ENCODE assay signal across 8 cellular contexts in the genomic region with DNA sequence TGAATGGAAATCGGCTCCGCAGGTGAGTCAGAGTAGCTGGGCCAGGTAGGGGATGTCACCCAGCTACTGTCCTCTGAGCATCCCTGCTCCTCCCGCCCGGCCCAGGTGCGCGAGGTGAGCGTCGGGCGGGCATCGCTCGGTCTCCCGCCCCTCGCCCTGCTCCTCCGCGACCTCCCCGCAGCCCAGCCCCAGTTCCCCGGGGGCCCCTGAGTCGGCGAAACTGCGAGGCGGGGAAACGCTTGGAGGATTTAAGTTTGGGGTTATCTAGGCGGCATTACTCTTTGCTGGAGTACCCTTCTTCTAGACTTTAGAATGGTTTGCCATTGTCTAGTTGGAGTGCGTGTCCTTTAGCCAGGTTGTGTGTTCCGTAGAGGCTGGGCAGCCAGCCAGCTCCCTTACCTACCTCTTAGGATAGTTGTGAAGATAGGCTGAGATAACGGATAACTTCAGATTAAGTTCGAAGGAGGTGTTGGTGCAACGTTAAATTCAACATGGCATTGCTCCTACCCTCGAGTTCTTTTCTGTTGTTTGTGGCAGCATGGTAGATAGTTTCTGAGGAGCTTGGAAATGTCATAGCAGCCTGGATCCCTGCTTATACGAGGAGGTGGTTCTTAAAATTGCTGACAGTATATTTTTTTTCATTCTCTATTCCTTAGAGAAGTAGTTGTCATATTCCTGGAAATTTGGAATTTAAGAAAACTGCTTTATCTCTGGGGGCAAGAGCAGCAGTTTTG. TPM values are rescaled to one million over a fixed set of nuclear protein-coding genes. Genes with fewer than 3 reads are reported as not detected.
DNase-seq lines count a peak whose midpoint lies in the region; ATAC-seq and TF ChIP-seq lines count a peak whose summit lies in the region.

No MANE protein-coding gene starts in this region.

- H3K9me2 ChIP-seq in PC-9 (ENCODE audit: insufficient read depth) = no peaks in the 10 kb centered on the region

- H4K20me1 ChIP-seq in PC-9 (ENCODE audit: insufficient read depth) = peaks cover 26% of the 10 kb centered on the region

- H3K27me3 Mint-ChIP-seq in activated T-cell treated with anti-CD3 and anti-CD28 coated beads, Interleukin-2, amount 50 U/mL, for 24 hours = no peaks in the 10 kb centered on the region
- no peaks in the 10 kb centered on the region for H3K27me3 Mint-ChIP-seq in mesothelial cell of epicardium (ENCODE audit: low read depth)

- CTCF ChIA-PET in PC-9 (lab: Charles Lee) = interaction anchor here (0.5 kb wide), 1 partner anchor 90 kb away, joined by 16 read pairs; no protein-coding TSS in a partner anchor

- H3K4me1 ChIP-seq in PC-9 (replicated peaks; ENCODE audit: insufficient read depth) = peaks cover 30% of the 10 kb centered on the region

- BruUV-seq in PC-9 (replicated peaks; lab: Mats Ljungman, UMichigan) = TSS peak; percentile 48

- intact Hi-C loops in PC-9 (cut with micrococcal nuclease; ENCODE audit: unreplicated experiment) = loop anchor here (1.0 to 2.0 kb wide), 2 partner anchors 49 to 157 kb away; a partner anchor contains a TSS

- POLR2A ChIA-PET in PC-9 (lab: Charles Lee; ENCODE audit: unreplicated experiment) = interaction anchor here (0.5 to 0.9 kb wide), 2 partner anchors 43 to 82 kb away, joined by 5 to 9 read pairs; no protein-coding TSS in a partner anchor

- peaks cover 60% of the 10 kb centered on the region for H3K79me2 ChIP-seq in PC-9 (ENCODE audit: low read depth)

- TF ChIP-seq CTCF in PC-9 (conservative IDR thresholded peaks at IDR 0.05) (no peak), mesothelial cell of epicardium (IDR thresholded peaks at IDR 0.05; ENCODE audit: unreplicated experiment) (no peak)

- H3K27me3 ChIP-seq in PC-9 (ENCODE audit: insufficient read depth, low read depth) = no peaks in the 10 kb centered on the region

- H3K36me3 Mint-ChIP-seq in activated T-cell treated with anti-CD3 and anti-CD28 coated beads, Interleukin-2, amount 50 U/mL, for 24 hours (ENCODE audit: low read depth) = peaks cover 20% of the 10 kb centered on the region
- H3K36me3 Mint-ChIP-seq in mesothelial cell of epicardium = no peaks in the 10 kb centered on the region

- H3K4me3 Mint-ChIP-seq in activated T-cell treated with anti-CD3 and anti-CD28 coated beads, Interleukin-2, amount 50 U/mL, for 24 hours = peak overlapping the region; percentile 90
- peak overlapping the region; percentile 83 for H3K4me3 Mint-ChIP-seq in mesothelial cell of epicardium

- no peaks in the 10 kb centered on the region for H3K9me3 Mint-ChIP-seq in activated T-cell treated with anti-CD3 and anti-CD28 coated beads, Interleukin-2, amount 50 U/mL, for 24 hours
- no peaks in the 10 kb centered on the region for H3K9me3 Mint-ChIP-seq in mesothelial cell of epicardium

- no peak for DNase-seq in activated T-cell treated with anti-CD3 and anti-CD28 coated beads, Interleukin-2, amount 50 U/mL, for 24 hours
- no peak for DNase-seq in activated T-cell treated with anti-CD3 and anti-CD28 coated beads, Interleukin-2, amount 50 U/mL, for 48 hours
- no peak for DNase-seq in PC-9
- DNase-seq in effector CD8-positive, alpha-beta T cell (lab: John Stamatoyannopoulos, UW) = peak; percentile 32
- peak in 1 of 2 experiments; percentile 21 for DNase-seq in mesothelial cell of epicardium (ENCODE audit: low spot score in 2 of 2, unreplicated experiment in 2 of 2)
- no peak for DNase-seq in HuH-7 (ENCODE audit: low spot score)
- no peak for DNase-seq in activated gamma-delta T cell treated with Interleukin-2 at 50 U/mL for 16 hours

- H3K36me3 ChIP-seq in PC-9 (ENCODE audit: low read depth) = no peaks in the 10 kb centered on the region

- H3K9me3 ChIP-seq in PC-9 (ENCODE audit: insufficient read depth, low read depth) = no peaks in the 10 kb centered on the region

- H3K4me1 Mint-ChIP-seq in activated T-cell treated with anti-CD3 and anti-CD28 coated beads, Interleukin-2, amount 50 U/mL, for 24 hours (ENCODE audit: low read depth) = peaks cover 49% of the 10 kb centered on the region
- H3K4me1 Mint-ChIP-seq in mesothelial cell of epicardium = peaks cover 48% of the 10 kb centered on the region

- peak overlapping the region; percentile 96 for H3K4me2 ChIP-seq in PC-9

- ATAC-seq in HG03045 (IDR thresholded peaks at IDR 0.05; ENCODE audit: unreplicated experiment) = peak; percentile 20

- peak overlapping the region; percentile 87 for H3K4me3 ChIP-seq in PC-9

- peak overlapping the region; percentile 90 for H3K27ac ChIP-seq in PC-9

- H3K27ac Mint-ChIP-seq in activated T-cell treated with anti-CD3 and anti-CD28 coated beads, Interleukin-2, amount 50 U/mL, for 24 hours = peak overlapping the region; percentile 93
- peak overlapping the region; percentile 95 for H3K27ac Mint-ChIP-seq in mesothelial cell of epicardium

- H3F3A ChIP-seq in PC-9 (ENCODE audit: insufficient read depth, low read depth) = peaks cover 32% of the 10 kb centered on the region

- peak overlapping the region; percentile 92 for H2AFZ ChIP-seq in PC-9

RNA-seq across cellular contexts. Expression of a gene that starts 0.7 kb away (rescaled TPM):
- total RNA-seq in PC-9 (2021) = 47.5 and 50.1 TPM in 2 replicates
- 48.3 to 52.2 TPM (median 51.7 TPM) in 3 replicates for total RNA-seq in mesothelial cell of epicardium

RNA-seq across cellular contexts. Expression of a gene that starts 48.6 kb away (rescaled TPM):
- total RNA-seq in PC-9 (2021) (47.9 and 66.0 TPM in 2 replicates), mesothelial cell of epicardium (50.7 to 53.6 TPM (median 52.5 TPM) in 3 replicates)
